12 cellular contexts compared by ENCODE assay signal in genomic region chr3:145767909-145768308, GRCh38.
DNase-seq lines count a peak whose midpoint lies in the region; ATAC-seq and FAIRE-seq lines count a peak whose summit lies in the region.
"Had no signal": no experiment of that assay in that cellular context is flagged by ENCODE, and none has a peak within 500 bp of the region (broad histone marks: within the 10 kb centered on the region; RNA-seq: fewer than 3 reads in every experiment).

No MANE protein-coding gene starts in this region.

- DNase-seq in ACHN (peak; percentile 13), HCEC 1CT (peak; percentile 29), SW480 (ENCODE audit: low spot score) (peak; percentile 9), glomerular endothelial cell (ENCODE audit: extremely low read depth, low read depth, low spot score) (peak; percentile 9), frontal cortex (ENCODE audit: low spot score in 2 of 2) (no peak)
- no peak for DNase-seq in activated effector memory CD4-positive, alpha-beta T cell treated with Interleukin-2 at 50 U/mL for 16 hours
- DNase-seq: activated T-cell treated with anti-CD3 and anti-CD28 coated beads, Interleukin-2, amount 50 U/mL, for 24 hours; mucosa of descending colon; NCI-H2171 treated with DMSO at 0.1 percent for 48 hours; stimulated activated CD4-positive, alpha-beta T cell treated with anti-CD3 and anti-CD28 coated beads, Interleukin-1b, Interleukin-23, amount 100 ng/mL, for 48 hours had no signal

- in situ Hi-C loops in ACHN (cut with HindIII; ENCODE audit: low pct_ligation_motif_present, low pct_unique_long_range_greater_than_20kb, low sequenced_read_pairs): no loop called here

- ATAC-seq in GM18861 (IDR thresholded peaks at IDR 0.05; ENCODE audit: unreplicated experiment) (no peak), HG03196 (IDR thresholded peaks at IDR 0.05; ENCODE audit: unreplicated experiment) (no peak)
- ATAC-seq: mucosa of descending colon had no signal

- FAIRE-seq in frontal cortex (lab: Jason Lieb, UNC): no peak

Comparison
In these comparisons a context has a peak if more than half of its experiments do, and no peak if none do; other contexts are left out.
1. DNase-seq: peak in ACHN (single experiment), HCEC 1CT (single experiment), SW480 (single experiment) and glomerular endothelial cell (single experiment); none in activated effector memory CD4-positive, alpha-beta T cell treated with Interleukin-2 at 50 U/mL for 16 hours (single experiment) and frontal cortex (0 of 2).